Comparison of ENCODE assay signal across 1 cellular context in the genomic region with DNA sequence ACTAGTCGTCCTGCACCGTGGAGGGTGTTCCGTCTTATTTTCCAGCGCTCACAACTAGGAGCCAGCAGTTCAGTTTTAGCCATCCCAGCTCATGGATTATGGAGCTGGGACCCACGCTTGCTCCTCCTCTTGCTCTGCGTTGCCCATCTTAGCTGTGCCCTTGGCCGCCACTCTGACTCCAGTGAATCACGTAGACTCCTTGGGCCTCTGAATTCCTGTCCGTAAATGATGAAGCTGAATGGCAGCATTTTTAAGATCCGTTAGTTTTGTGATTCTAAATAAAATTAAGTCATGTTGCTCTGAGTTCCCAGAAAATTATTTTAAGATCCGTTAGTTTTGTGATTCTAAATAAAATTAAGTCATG.
TF ChIP-seq lines count a peak whose summit lies in the region.

No MANE protein-coding gene starts in this region.

TF ChIP-seq in GM23338, 12 proteins besides CTCF, POLR2A, EP300 and RAD21:
- TF ChIP-seq JUNB (IDR thresholded peaks at IDR 0.05; ENCODE audit: unreplicated experiment) (no peak), EZH2phosphoT487 (IDR thresholded peaks at IDR 0.05; ENCODE audit: unreplicated experiment) (no peak), NANOG (IDR thresholded peaks at IDR 0.05; ENCODE audit: borderline replicate concordance) (no peak), EZH2 (IDR thresholded peaks at IDR 0.05; ENCODE audit: low read depth, unreplicated experiment) (no peak)
- TF ChIP-seq, protein P1, sequence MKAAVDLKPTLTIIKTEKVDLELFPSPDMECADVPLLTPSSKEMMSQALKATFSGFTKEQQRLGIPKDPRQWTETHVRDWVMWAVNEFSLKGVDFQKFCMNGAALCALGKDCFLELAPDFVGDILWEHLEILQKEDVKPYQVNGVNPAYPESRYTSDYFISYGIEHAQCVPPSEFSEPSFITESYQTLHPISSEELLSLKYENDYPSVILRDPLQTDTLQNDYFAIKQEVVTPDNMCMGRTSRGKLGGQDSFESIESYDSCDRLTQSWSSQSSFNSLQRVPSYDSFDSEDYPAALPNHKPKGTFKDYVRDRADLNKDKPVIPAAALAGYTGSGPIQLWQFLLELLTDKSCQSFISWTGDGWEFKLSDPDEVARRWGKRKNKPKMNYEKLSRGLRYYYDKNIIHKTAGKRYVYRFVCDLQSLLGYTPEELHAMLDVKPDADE (IDR thresholded peaks at IDR 0.05) = no peak
- TF ChIP-seq, protein P2, sequence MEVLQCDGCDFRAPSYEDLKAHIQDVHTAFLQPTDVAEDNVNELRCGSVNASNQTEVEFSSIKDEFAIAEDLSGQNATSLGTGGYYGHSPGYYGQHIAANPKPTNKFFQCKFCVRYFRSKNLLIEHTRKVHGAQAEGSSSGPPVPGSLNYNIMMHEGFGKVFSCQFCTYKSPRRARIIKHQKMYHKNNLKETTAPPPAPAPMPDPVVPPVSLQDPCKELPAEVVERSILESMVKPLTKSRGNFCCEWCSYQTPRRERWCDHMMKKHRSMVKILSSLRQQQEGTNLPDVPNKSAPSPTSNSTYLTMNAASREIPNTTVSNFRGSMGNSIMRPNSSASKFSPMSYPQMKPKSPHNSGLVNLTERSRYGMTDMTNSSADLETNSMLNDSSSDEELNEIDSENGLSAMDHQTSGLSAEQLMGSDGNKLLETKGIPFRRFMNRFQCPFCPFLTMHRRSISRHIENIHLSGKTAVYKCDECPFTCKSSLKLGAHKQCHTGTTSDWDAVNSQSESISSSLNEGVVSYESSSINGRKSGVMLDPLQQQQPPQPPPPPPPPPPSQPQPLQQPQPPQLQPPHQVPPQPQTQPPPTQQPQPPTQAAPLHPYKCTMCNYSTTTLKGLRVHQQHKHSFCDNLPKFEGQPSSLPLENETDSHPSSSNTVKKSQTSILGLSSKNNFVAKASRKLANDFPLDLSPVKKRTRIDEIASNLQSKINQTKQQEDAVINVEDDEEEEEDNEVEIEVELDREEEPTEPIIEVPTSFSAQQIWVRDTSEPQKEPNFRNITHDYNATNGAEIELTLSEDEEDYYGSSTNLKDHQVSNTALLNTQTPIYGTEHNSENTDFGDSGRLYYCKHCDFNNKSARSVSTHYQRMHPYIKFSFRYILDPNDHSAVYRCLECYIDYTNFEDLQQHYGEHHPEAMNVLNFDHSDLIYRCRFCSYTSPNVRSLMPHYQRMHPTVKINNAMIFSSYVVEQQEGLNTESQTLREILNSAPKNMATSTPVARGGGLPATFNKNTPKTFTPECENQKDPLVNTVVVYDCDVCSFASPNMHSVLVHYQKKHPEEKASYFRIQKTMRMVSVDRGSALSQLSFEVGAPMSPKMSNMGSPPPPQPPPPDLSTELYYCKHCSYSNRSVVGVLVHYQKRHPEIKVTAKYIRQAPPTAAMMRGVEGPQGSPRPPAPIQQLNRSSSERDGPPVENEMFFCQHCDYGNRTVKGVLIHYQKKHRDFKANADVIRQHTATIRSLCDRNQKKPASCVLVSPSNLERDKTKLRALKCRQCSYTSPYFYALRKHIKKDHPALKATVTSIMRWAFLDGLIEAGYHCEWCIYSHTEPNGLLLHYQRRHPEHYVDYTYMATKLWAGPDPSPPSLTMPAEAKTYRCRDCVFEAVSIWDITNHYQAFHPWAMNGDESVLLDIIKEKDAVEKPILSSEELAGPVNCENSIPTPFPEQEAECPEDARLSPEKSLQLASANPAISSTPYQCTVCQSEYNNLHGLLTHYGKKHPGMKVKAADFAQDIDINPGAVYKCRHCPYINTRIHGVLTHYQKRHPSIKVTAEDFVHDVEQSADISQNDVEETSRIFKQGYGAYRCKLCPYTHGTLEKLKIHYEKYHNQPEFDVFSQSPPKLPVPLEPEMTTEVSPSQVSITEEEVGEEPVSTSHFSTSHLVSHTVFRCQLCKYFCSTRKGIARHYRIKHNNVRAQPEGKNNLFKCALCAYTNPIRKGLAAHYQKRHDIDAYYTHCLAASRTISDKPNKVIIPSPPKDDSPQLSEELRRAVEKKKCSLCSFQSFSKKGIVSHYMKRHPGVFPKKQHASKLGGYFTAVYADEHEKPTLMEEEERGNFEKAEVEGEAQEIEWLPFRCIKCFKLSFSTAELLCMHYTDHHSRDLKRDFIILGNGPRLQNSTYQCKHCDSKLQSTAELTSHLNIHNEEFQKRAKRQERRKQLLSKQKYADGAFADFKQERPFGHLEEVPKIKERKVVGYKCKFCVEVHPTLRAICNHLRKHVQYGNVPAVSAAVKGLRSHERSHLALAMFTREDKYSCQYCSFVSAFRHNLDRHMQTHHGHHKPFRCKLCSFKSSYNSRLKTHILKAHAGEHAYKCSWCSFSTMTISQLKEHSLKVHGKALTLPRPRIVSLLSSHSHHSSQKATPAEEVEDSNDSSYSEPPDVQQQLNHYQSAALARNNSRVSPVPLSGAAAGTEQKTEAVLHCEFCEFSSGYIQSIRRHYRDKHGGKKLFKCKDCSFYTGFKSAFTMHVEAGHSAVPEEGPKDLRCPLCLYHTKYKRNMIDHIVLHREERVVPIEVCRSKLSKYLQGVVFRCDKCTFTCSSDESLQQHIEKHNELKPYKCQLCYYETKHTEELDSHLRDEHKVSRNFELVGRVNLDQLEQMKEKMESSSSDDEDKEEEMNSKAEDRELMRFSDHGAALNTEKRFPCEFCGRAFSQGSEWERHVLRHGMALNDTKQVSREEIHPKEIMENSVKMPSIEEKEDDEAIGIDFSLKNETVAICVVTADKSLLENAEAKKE (CRISPR knock-in tag; IDR thresholded peaks at IDR 0.05) = no peak
